8 cellular contexts compared by ENCODE assay signal in genomic region chr5:142770650-142771609, GRCh38. TPM values are rescaled to one million over a fixed set of nuclear protein-coding genes. Genes with fewer than 3 reads are reported as not detected.
DNase-seq lines count a peak whose midpoint lies in the region; ATAC-seq and TF ChIP-seq lines count a peak whose summit lies in the region.

No MANE protein-coding gene starts in this region.

- peak overlapping the region; percentile 86 for H3K27ac Mint-ChIP-seq in T-helper 1 cell treated with Interleukin-12 subunit alpha and Interleukin-12 subunit beta and Interleukin-4 antibody, amounts not matched to agents 30 μg/mL and 1 μg/mL, for 36 hours

- ATAC-seq in GM21529 (IDR thresholded peaks at IDR 0.05; ENCODE audit: unreplicated experiment): peak; percentile 23

- no peaks in the 10 kb centered on the region for H3K27me3 ChIP-seq in ascending aorta

- peak overlapping the region; percentile 95 for H3K4me3 Mint-ChIP-seq in T-helper 1 cell treated with Interleukin-12 subunit alpha and Interleukin-12 subunit beta and Interleukin-4 antibody, amounts not matched to agents 30 μg/mL and 1 μg/mL, for 36 hours

- H3K4me3 ChIP-seq in ascending aorta: peak overlapping the region; percentile 69 to 86

- no peaks in the 10 kb centered on the region for H3K27me3 Mint-ChIP-seq in T-helper 1 cell treated with Interleukin-12 subunit alpha and Interleukin-12 subunit beta and Interleukin-4 antibody, amounts not matched to agents 30 μg/mL and 1 μg/mL, for 36 hours (ENCODE audit: low read depth)

- no peaks in the 10 kb centered on the region for H3K9me3 Mint-ChIP-seq in T-helper 1 cell treated with Interleukin-12 subunit alpha and Interleukin-12 subunit beta and Interleukin-4 antibody, amounts not matched to agents 30 μg/mL and 1 μg/mL, for 36 hours

- peak overlapping the region; percentile 85 to 89 for H3K27ac ChIP-seq in ascending aorta

- intact Hi-C loops in ascending aorta (cut with DNase I): loop anchor here (1.0 to 5.0 kb wide), 7 partner anchors 18 to 104 kb away; no protein-coding TSS in a partner anchor

- peaks cover 0 to 16% of the 10 kb centered on the region in 2 donors for H3K4me1 ChIP-seq in ascending aorta

- no peaks in the 10 kb centered on the region for H3K36me3 ChIP-seq in ascending aorta

- TF ChIP-seq CTCF in ascending aorta (IDR thresholded peaks at IDR 0.05): peak in 1 of 3 experiments; percentile 20

- DNase-seq in DMS 273 treated with DMSO at 0.1 percent for 48 hours (lab: John Stamatoyannopoulos, UW): peak; percentile 21
- DNase-seq in HuH-7.5 (ENCODE audit: low spot score): peak; percentile 33
- DNase-seq in ascending aorta (ENCODE audit: low spot score in 2 of 2): peak in 1 of 2 donors; percentile 83
- peak in 36 of 51 donors; percentile 16 to 78 (median 40) for DNase-seq in hypothalamus (lab: John Stamatoyannopoulos, UW)
- peak; percentile 89 for DNase-seq in retina
- DNase-seq in KG1 (lab: John Stamatoyannopoulos, UW): no peak

- no peaks in the 10 kb centered on the region for H3K36me3 Mint-ChIP-seq in T-helper 1 cell treated with Interleukin-12 subunit alpha and Interleukin-12 subunit beta and Interleukin-4 antibody, amounts not matched to agents 30 μg/mL and 1 μg/mL, for 36 hours (ENCODE audit: low read depth)

- H3K9me3 ChIP-seq in ascending aorta: no peaks in the 10 kb centered on the region

- peaks cover 33% of the 10 kb centered on the region for H3K4me1 Mint-ChIP-seq in T-helper 1 cell treated with Interleukin-12 subunit alpha and Interleukin-12 subunit beta and Interleukin-4 antibody, amounts not matched to agents 30 μg/mL and 1 μg/mL, for 36 hours (ENCODE audit: low read depth)

RNA-seq across cellular contexts. Expression of gene ARHGAP26, which starts 0.8 kb away (rescaled TPM):
- 34.9 TPM for total RNA-seq in ascending aorta
